ENCODE assay signal across 8 cellular contexts in genomic region chr7:129188892-129189660, GRCh38. TPM values are rescaled to one million over a fixed set of nuclear protein-coding genes. Genes with fewer than 3 reads are reported as not detected.
DNase-seq lines count a peak whose midpoint lies in the region; TF ChIP-seq lines count a peak whose summit lies in the region.

No MANE protein-coding gene starts in this region.

- peak overlapping the region; percentile 56 for H2AFZ ChIP-seq in SU-DHL-6 (ENCODE audit: low read depth, low read length, severe bottlenecking)

- peak overlapping the region; percentile 41 for H3K4me2 ChIP-seq in SU-DHL-6 (ENCODE audit: low read depth, low read length, poor library complexity, severe bottlenecking)

- H3K9me3 ChIP-seq in SU-DHL-6 (ENCODE audit: insufficient read depth, low read length), result no peaks in the 10 kb centered on the region

- no peak for DNase-seq in T-helper 2 cell treated with Interferon-gamma antibody and Interleukin-4, amounts not matched to agents 5 μg/mL and 100 μg/mL, for 36 hours (ENCODE audit: low spot score)
- no peak for DNase-seq in T-helper 2 cell
- DNase-seq in glomerular visceral epithelial cell (ENCODE audit: extremely low spot score), result peak; percentile 31
- peak; percentile 37 for DNase-seq in progenitor cell of endocrine pancreas (ENCODE audit: low spot score, unreplicated experiment)
- DNase-seq in COLO668 (lab: John Stamatoyannopoulos, UW; ENCODE audit: unreplicated experiment), result no peak
- no peak for DNase-seq in H4 (ENCODE audit: low spot score)
- no peak for DNase-seq in NCI-H524 treated with DMSO at 0.1 percent for 48 hours (lab: John Stamatoyannopoulos, UW)

- no peaks in the 10 kb centered on the region for H4K20me1 ChIP-seq in SU-DHL-6 (ENCODE audit: low read depth, low read length)

- peak overlapping the region; percentile 32 for H3K4me3 ChIP-seq in SU-DHL-6 (ENCODE audit: insufficient read depth, low read length, poor library complexity, severe bottlenecking)

- no peaks in the 10 kb centered on the region for H3F3A ChIP-seq in SU-DHL-6 (ENCODE audit: insufficient read depth)

- no peaks in the 10 kb centered on the region for H3K36me3 Mint-ChIP-seq in T-helper 2 cell treated with Interferon-gamma antibody and Interleukin-4, amounts not matched to agents 5 μg/mL and 100 μg/mL, for 36 hours (ENCODE audit: low read depth)
- H3K36me3 Mint-ChIP-seq in progenitor cell of endocrine pancreas (ENCODE audit: insufficient read depth), result peaks cover 7% of the 10 kb centered on the region

- H3K9me3 Mint-ChIP-seq in T-helper 2 cell treated with Interferon-gamma antibody and Interleukin-4, amounts not matched to agents 5 μg/mL and 100 μg/mL, for 36 hours, result no peaks in the 10 kb centered on the region
- no peaks in the 10 kb centered on the region for H3K9me3 Mint-ChIP-seq in progenitor cell of endocrine pancreas (ENCODE audit: low read depth)

- H3K4me3 Mint-ChIP-seq in T-helper 2 cell treated with Interferon-gamma antibody and Interleukin-4, amounts not matched to agents 5 μg/mL and 100 μg/mL, for 36 hours, result peak overlapping the region; percentile 57
- H3K4me3 Mint-ChIP-seq in progenitor cell of endocrine pancreas (ENCODE audit: low read depth), result peak overlapping the region; percentile 95

- H3K4me1 Mint-ChIP-seq in T-helper 2 cell treated with Interferon-gamma antibody and Interleukin-4, amounts not matched to agents 5 μg/mL and 100 μg/mL, for 36 hours (ENCODE audit: low read depth), result peaks cover 4% of the 10 kb centered on the region
- peaks cover 29% of the 10 kb centered on the region for H3K4me1 Mint-ChIP-seq in progenitor cell of endocrine pancreas (ENCODE audit: low read depth)

- H3K9ac ChIP-seq in SU-DHL-6 (ENCODE audit: low read length), result peak overlapping the region; percentile 25

- H3K27ac ChIP-seq in SU-DHL-6 (ENCODE audit: low read depth, low read length), result no peak overlapping the region

- no peaks in the 10 kb centered on the region for H3K36me3 ChIP-seq in SU-DHL-6 (ENCODE audit: low read length)

- no peaks in the 10 kb centered on the region for H3K79me2 ChIP-seq in SU-DHL-6 (ENCODE audit: insufficient read depth, low read length)

- no peaks in the 10 kb centered on the region for H3K27me3 ChIP-seq in SU-DHL-6 (ENCODE audit: low read length)

- H3K9me2 ChIP-seq in SU-DHL-6 (replicated peaks; ENCODE audit: insufficient read depth, low read length), result no peaks in the 10 kb centered on the region

- H3K27me3 Mint-ChIP-seq in T-helper 2 cell treated with Interferon-gamma antibody and Interleukin-4, amounts not matched to agents 5 μg/mL and 100 μg/mL, for 36 hours (ENCODE audit: low read depth), result peaks cover 73% of the 10 kb centered on the region
- H3K27me3 Mint-ChIP-seq in progenitor cell of endocrine pancreas, result peaks cover 3% of the 10 kb centered on the region

- no peak for TF ChIP-seq CTCF in SU-DHL-6 (IDR thresholded peaks at IDR 0.05; ENCODE audit: insufficient read depth, low read length, poor library complexity, severe bottlenecking)
- TF ChIP-seq CTCF in progenitor cell of endocrine pancreas (IDR thresholded peaks at IDR 0.05; ENCODE audit: unreplicated experiment), result no peak

- H3K27ac Mint-ChIP-seq in T-helper 2 cell treated with Interferon-gamma antibody and Interleukin-4, amounts not matched to agents 5 μg/mL and 100 μg/mL, for 36 hours, result no peak overlapping the region
- peak overlapping the region; percentile 95 for H3K27ac Mint-ChIP-seq in progenitor cell of endocrine pancreas

RNA-seq across cellular contexts. Expression of gene SMO, which starts 0.6 kb away (rescaled TPM):
- 103 and 104 TPM in 2 replicates for total RNA-seq in progenitor cell of endocrine pancreas
- 13.5 and 15.5 TPM in 2 replicates for total RNA-seq in H4 (2014; rRNA removed; shearing (Covaris generic))

RNA-seq across cellular contexts. Expression of gene AHCYL2, which starts 35.8 kb away (rescaled TPM):
- 22.0 and 26.0 TPM in 2 replicates for total RNA-seq in progenitor cell of endocrine pancreas
- 7.4 and 10.1 TPM in 2 replicates for total RNA-seq in H4 (2014; rRNA removed; shearing (Covaris generic))

RNA-seq across cellular contexts. Expression of gene TSPAN33, which starts 44.6 kb away (rescaled TPM):
- 22.2 and 24.5 TPM in 2 replicates for total RNA-seq in progenitor cell of endocrine pancreas
- total RNA-seq in H4 (2014; rRNA removed; shearing (Covaris generic)), result 9.4 and 11.2 TPM in 2 replicates

Comparison
In these comparisons a context has a peak if more than half of its experiments do, and no peak if none do; other contexts are left out.
1. DNase-seq: peak in glomerular visceral epithelial cell (single experiment) and progenitor cell of endocrine pancreas (single experiment); none in T-helper 2 cell treated with Interferon-gamma antibody and Interleukin-4, amounts not matched to agents 5 μg/mL and 100 μg/mL, for 36 hours (single experiment), T-helper 2 cell (0 of 5), COLO668 (single experiment), H4 (single experiment) and NCI-H524 treated with DMSO at 0.1 percent for 48 hours (single experiment).